Comparison of ENCODE assay signal across 9 cellular contexts in the genomic region with DNA sequence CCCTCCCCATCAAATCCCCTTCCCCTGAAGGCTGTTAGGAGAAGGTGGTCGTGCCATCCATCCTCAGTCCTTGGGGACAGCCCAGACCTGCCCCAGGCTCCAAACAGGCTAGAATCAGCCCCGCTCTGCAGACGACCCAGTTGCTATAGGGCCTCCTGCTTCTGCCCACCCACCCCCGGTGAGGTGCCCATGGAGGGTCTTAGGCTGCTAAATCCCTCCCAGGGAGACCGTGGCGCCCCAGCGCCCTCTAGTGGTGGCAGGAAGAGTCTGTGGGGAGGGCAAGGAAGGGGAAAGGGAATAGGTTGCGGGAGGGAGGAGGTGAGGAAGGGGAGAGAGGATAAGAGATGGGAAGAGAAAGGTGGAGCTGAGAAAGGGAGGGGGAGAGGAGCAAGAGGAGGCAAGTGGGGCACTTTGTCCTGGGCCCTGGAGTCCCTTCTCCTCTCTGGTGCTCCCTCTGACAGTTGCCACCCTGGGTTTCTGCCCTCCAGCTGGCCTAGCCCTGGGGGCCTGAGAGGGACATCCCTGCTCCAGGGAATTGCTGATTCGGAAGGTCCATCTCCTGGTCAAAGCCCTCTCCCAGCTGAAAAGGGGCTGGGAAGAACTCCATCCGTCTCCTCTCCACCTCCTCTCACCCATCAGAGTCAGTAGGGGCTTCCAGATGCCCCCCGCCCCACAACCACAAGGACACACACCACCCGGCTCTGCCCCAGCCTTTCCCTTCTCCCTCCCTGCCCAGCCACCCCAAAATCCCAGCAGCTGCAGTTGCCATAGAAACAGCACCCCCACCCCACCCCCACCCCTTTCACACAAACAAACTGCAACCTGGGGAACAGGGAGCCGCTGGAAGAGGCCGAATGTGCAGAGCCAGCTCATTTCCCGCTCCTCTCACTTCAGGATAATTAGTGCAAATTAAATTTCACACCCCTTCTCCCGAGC. TPM values are rescaled to one million over a fixed set of nuclear protein-coding genes. Genes with fewer than 3 reads are reported as not detected.
DNase-seq lines count a peak whose midpoint lies in the region; ATAC-seq and TF ChIP-seq lines count a peak whose summit lies in the region.
"Had no signal": no experiment of that assay in that cellular context is flagged by ENCODE, and none has a peak within 500 bp of the region (broad histone marks: within the 10 kb centered on the region; RNA-seq: fewer than 3 reads in every experiment).

No MANE protein-coding gene starts in this region.

- H3K36me3 Mint-ChIP-seq in activated CD4-positive, alpha-beta T cell treated with anti-CD3 and anti-CD28 coated beads, Interleukin-2, amount 10 ng/mL, durations not matched to agents 7 days and 5 days (ENCODE audit: low read depth): no peaks in the 10 kb centered on the region
- no peaks in the 10 kb centered on the region for H3K36me3 Mint-ChIP-seq in immature natural killer cell
- H3K36me3 Mint-ChIP-seq: IgD-negative memory B cell had no signal

- H3K36me3 ChIP-seq in esophagus muscularis mucosa: no peaks in the 10 kb centered on the region

- peaks cover 18% of the 10 kb centered on the region for H3K27me3 Mint-ChIP-seq in activated CD4-positive, alpha-beta T cell treated with anti-CD3 and anti-CD28 coated beads, Interleukin-2, amount 10 ng/mL, durations not matched to agents 7 days and 5 days
- H3K27me3 Mint-ChIP-seq in immature natural killer cell (ENCODE audit: low read depth in 3 of 3): peaks cover 0 to 27% (median 8%) of the 10 kb centered on the region in 3 donors

- no peak overlapping the region for H3K4me3 ChIP-seq in esophagus muscularis mucosa

- no peaks in the 10 kb centered on the region for H3K4me1 ChIP-seq in esophagus muscularis mucosa

- no peak overlapping the region for H3K27ac ChIP-seq in esophagus muscularis mucosa (replicated peaks in 1 of 4)

- TF ChIP-seq EP300 in esophagus muscularis mucosa (IDR thresholded peaks at IDR 0.05): no peak

- DNase-seq in COR-L47 (lab: John Stamatoyannopoulos, UW): peak; percentile 50
- DNase-seq in KG1 (lab: John Stamatoyannopoulos, UW): peak; percentile 2
- peak; percentile 34 for DNase-seq in activated CD4-positive, alpha-beta T cell treated with anti-CD3 and anti-CD28 coated beads, Interleukin-2, amount 10 ng/mL, durations not matched to agents 7 days and 5 days
- DNase-seq in esophagus muscularis mucosa (ENCODE audit: extremely low spot score): no peak
- DNase-seq in occipital lobe (lab: John Stamatoyannopoulos, UW): peak; percentile 34
- DNase-seq in NCI-H774 (lab: John Stamatoyannopoulos, UW): no peak
- no peak for DNase-seq in immature natural killer cell

- peaks cover 0 to 3% (median 1%) of the 10 kb centered on the region in 4 donors for H3K9me3 ChIP-seq in esophagus muscularis mucosa

- no peak for ATAC-seq in GM21529 (IDR thresholded peaks at IDR 0.05; ENCODE audit: unreplicated experiment)

- peaks cover 0 to 60% (median 6%) of the 10 kb centered on the region in 4 donors for H3K27me3 ChIP-seq in esophagus muscularis mucosa

- POLR2A ChIA-PET in activated CD4-positive, alpha-beta T cell treated with anti-CD3 and anti-CD28 coated beads, Interleukin-2, amount 10 ng/mL, durations not matched to agents 7 days and 5 days (lab: Charles Lee): no interaction called here

- no peak overlapping the region for H3K4me3 Mint-ChIP-seq in activated CD4-positive, alpha-beta T cell treated with anti-CD3 and anti-CD28 coated beads, Interleukin-2, amount 10 ng/mL, durations not matched to agents 7 days and 5 days
- no peak overlapping the region for H3K4me3 Mint-ChIP-seq in immature natural killer cell

- no peaks in the 10 kb centered on the region for H3K9me3 Mint-ChIP-seq in activated CD4-positive, alpha-beta T cell treated with anti-CD3 and anti-CD28 coated beads, Interleukin-2, amount 10 ng/mL, durations not matched to agents 7 days and 5 days
- H3K9me3 Mint-ChIP-seq in immature natural killer cell: peaks cover 0 to 2% (median 0%) of the 10 kb centered on the region in 6 donors

- 23% methylated on average over 16 of the region's 16 CpGs for WGBS in esophagus muscularis mucosa

- TF ChIP-seq CTCF in esophagus muscularis mucosa (IDR thresholded peaks at IDR 0.05): peak; percentile 34 to 44 (median 35)

- CTCF ChIA-PET in activated CD4-positive, alpha-beta T cell treated with anti-CD3 and anti-CD28 coated beads, Interleukin-2, amount 10 ng/mL, durations not matched to agents 7 days and 5 days (lab: Charles Lee): interaction anchor here (0.6 to 1.5 kb wide), 3 partner anchors 31 to 1711 kb away, joined by 3 read pairs; no protein-coding TSS in a partner anchor

- H3K27ac Mint-ChIP-seq in activated CD4-positive, alpha-beta T cell treated with anti-CD3 and anti-CD28 coated beads, Interleukin-2, amount 10 ng/mL, durations not matched to agents 7 days and 5 days: no peak overlapping the region
- H3K27ac Mint-ChIP-seq in immature natural killer cell: no peak overlapping the region
- H3K27ac Mint-ChIP-seq: IgD-negative memory B cell had no signal

- intact Hi-C loops in esophagus muscularis mucosa (cut with DNase I): no loop called here

- TF ChIP-seq POLR2A in esophagus muscularis mucosa (IDR thresholded peaks at IDR 0.05; ENCODE audit: low read depth): no peak

- peaks cover 8% of the 10 kb centered on the region for H3K4me1 Mint-ChIP-seq in activated CD4-positive, alpha-beta T cell treated with anti-CD3 and anti-CD28 coated beads, Interleukin-2, amount 10 ng/mL, durations not matched to agents 7 days and 5 days
- H3K4me1 Mint-ChIP-seq in immature natural killer cell: no peaks in the 10 kb centered on the region

RNA-seq across cellular contexts. Expression of a gene that starts 55.4 kb away (rescaled TPM):
- total RNA-seq in activated CD4-positive, alpha-beta T cell treated with anti-CD3 and anti-CD28 coated beads, Interleukin-2, amount 10 ng/mL, durations not matched to agents 7 days and 5 days: under 1 TPM; 0.37 to 0.45 TPM
- 10 to 100 TPM; 22.2 to 31.1 (median 25.6) TPM for total RNA-seq in esophagus muscularis mucosa
- total RNA-seq in occipital lobe: 77.2 TPM
- under 1 TPM in 2 of 3 donors, not detected in 1; 0.10 to 0.43 TPM for polyA plus RNA-seq in immature natural killer cell

Comparison
In these comparisons a context has a peak if more than half of its experiments do, and no peak if none do; other contexts are left out.
1. DNase-seq: peak in COR-L47 (single experiment), KG1 (single experiment), activated CD4-positive, alpha-beta T cell treated with anti-CD3 and anti-CD28 coated beads, Interleukin-2, amount 10 ng/mL, durations not matched to agents 7 days and 5 days (single experiment) and occipital lobe (single experiment); none in esophagus muscularis mucosa (single experiment), NCI-H774 (single experiment) and immature natural killer cell (0 of 3).
2. RNA of a gene that starts 55.4 kb away (total RNA-seq): 77.2 TPM in occipital lobe (single experiment) and 22.2 to 31.1 TPM in esophagus muscularis mucosa; 0.37 to 0.45 TPM in activated CD4-positive, alpha-beta T cell treated with anti-CD3 and anti-CD28 coated beads, Interleukin-2, amount 10 ng/mL, durations not matched to agents 7 days and 5 days; every median in the first group is over 10 times any median in the second.